In genomic region chr1:206250953-206251681, GRCh38 we compare ENCODE assay signal across 7 cellular contexts. TPM values are rescaled to one million over a fixed set of nuclear protein-coding genes. Genes with fewer than 3 reads are reported as not detected.
DNase-seq lines count a peak whose midpoint lies in the region; ATAC-seq lines count a peak whose summit lies in the region.
"Not testable (repeated sequence)": the region's sequence is repeated elsewhere in the genome, so short reads cannot be mapped to it uniquely, and the experiment has no call there.

No MANE protein-coding gene starts in this region.

- POLR2A ChIA-PET in activated CD4-positive, alpha-beta T cell treated with anti-CD3 and anti-CD28 coated beads for 36 hours (lab: Charles Lee), result not testable (repeated sequence)

- H2AFZ ChIP-seq in Karpas-422 (ENCODE audit: low read length), result not testable (repeated sequence)

- DNase-seq in Karpas-422 (peak; percentile 66), dedifferentiated amniotic fluid mesenchymal stem cell (ENCODE audit: extremely low spot score) (peak; percentile 8)
- not testable (repeated sequence) for DNase-seq in activated CD4-positive, alpha-beta T cell treated with anti-CD3 and anti-CD28 coated beads for 36 hours

- intact Hi-C loops in activated CD4-positive, alpha-beta T cell treated with anti-CD3 and anti-CD28 coated beads for 36 hours (cut with DNase I, micrococcal nuclease), result not testable (repeated sequence)

- not testable (repeated sequence) for H3K27ac Mint-ChIP-seq in activated CD4-positive, alpha-beta T cell treated with anti-CD3 and anti-CD28 coated beads for 36 hours

- not testable (repeated sequence) for H3K9me3 Mint-ChIP-seq in activated CD4-positive, alpha-beta T cell treated with anti-CD3 and anti-CD28 coated beads for 36 hours (ENCODE audit: low read depth)

- H3K4me3 Mint-ChIP-seq in activated CD4-positive, alpha-beta T cell treated with anti-CD3 and anti-CD28 coated beads for 36 hours, result not testable (repeated sequence)

- H4K20me1 ChIP-seq in Karpas-422 (ENCODE audit: insufficient read depth, low read depth, low read length), result not testable (repeated sequence)

- H3K27me3 Mint-ChIP-seq in activated CD4-positive, alpha-beta T cell treated with anti-CD3 and anti-CD28 coated beads for 36 hours, result not testable (repeated sequence)

- H3K4me2 ChIP-seq in Karpas-422 (ENCODE audit: low read depth, low read length, poor library complexity, severe bottlenecking), result not testable (repeated sequence)

- not testable (repeated sequence) for H3K9me2 ChIP-seq in Karpas-422 (replicated peaks; ENCODE audit: insufficient read depth, low read length)

- 0 out of 2 replicates have a peak overlapping the region, but pooled peaks have one; percentile 47 for H3K9ac ChIP-seq in Karpas-422 (ENCODE audit: low read length)

- H3K36me3 ChIP-seq in Karpas-422 (ENCODE audit: insufficient read depth, low read length), result not testable (repeated sequence)

- not testable (repeated sequence) for H3K9me3 ChIP-seq in Karpas-422 (ENCODE audit: low read length)

- H3K79me2 ChIP-seq in Karpas-422 (ENCODE audit: low read length), result not testable (repeated sequence)

- H3K4me1 ChIP-seq in Karpas-422 (ENCODE audit: low read length), result peaks cover 29% of the 10 kb centered on the region

- not testable (repeated sequence) for H3K36me3 Mint-ChIP-seq in activated CD4-positive, alpha-beta T cell treated with anti-CD3 and anti-CD28 coated beads for 36 hours (ENCODE audit: low read depth)

- not testable (repeated sequence) for H3K27me3 ChIP-seq in Karpas-422 (ENCODE audit: low read length)

- H3K4me3 ChIP-seq in Karpas-422 (ENCODE audit: low read length), result not testable (repeated sequence)

- ATAC-seq in GM18517 (IDR thresholded peaks at IDR 0.05; ENCODE audit: unreplicated experiment), result peak; percentile 72
- peak; percentile 77 for ATAC-seq in GM19452 (IDR thresholded peaks at IDR 0.05; ENCODE audit: unreplicated experiment)
- peak; percentile 52 for ATAC-seq in GM21825 (IDR thresholded peaks at IDR 0.05; ENCODE audit: unreplicated experiment)
- ATAC-seq in HG03159 (IDR thresholded peaks at IDR 0.05; ENCODE audit: unreplicated experiment), result peak; percentile 52
- peak; percentile 77 for ATAC-seq in activated CD4-positive, alpha-beta T cell treated with anti-CD3 and anti-CD28 coated beads for 36 hours

- H3K4me1 Mint-ChIP-seq in activated CD4-positive, alpha-beta T cell treated with anti-CD3 and anti-CD28 coated beads for 36 hours, result not testable (repeated sequence)

- CTCF ChIA-PET in activated CD4-positive, alpha-beta T cell treated with anti-CD3 and anti-CD28 coated beads for 36 hours (lab: Charles Lee), result not testable (repeated sequence)

- peak overlapping the region; percentile 92 for H3K27ac ChIP-seq in Karpas-422 (ENCODE audit: low read length)

RNA-seq across cellular contexts. Expression of gene SRGAP2, which starts 47.8 kb away (rescaled TPM):
- total RNA-seq in Karpas-422 (2014; rRNA removed; shearing (Covaris generic); ENCODE audit: low replicate concordance), result 138 and 145 TPM in 2 replicates
- total RNA-seq in activated CD4-positive, alpha-beta T cell treated with anti-CD3 and anti-CD28 coated beads for 36 hours, result 10 to 100 TPM; 42.1 to 69.0 TPM

RNA-seq across cellular contexts. Expression of gene FAM72A, which starts 48.5 kb away (rescaled TPM):
- 27.6 and 29.0 TPM in 2 replicates for total RNA-seq in Karpas-422 (2014; rRNA removed; shearing (Covaris generic); ENCODE audit: low replicate concordance)
- 10 to 100 TPM; 34.8 to 42.2 TPM for total RNA-seq in activated CD4-positive, alpha-beta T cell treated with anti-CD3 and anti-CD28 coated beads for 36 hours
